ENCODE assay signal across 8 cellular contexts in genomic region chr7:20220293-20220755, GRCh38. TPM values are rescaled to one million over a fixed set of nuclear protein-coding genes. Genes with fewer than 3 reads are reported as not detected.
DNase-seq lines count a peak whose midpoint lies in the region; ATAC-seq and TF ChIP-seq lines count a peak whose summit lies in the region.

No MANE protein-coding gene starts in this region.

- DNase-seq in adrenal gland: no peak
- no peak for DNase-seq in islet precursor cell
- no peak for DNase-seq in anterior cingulate cortex (lab: John Stamatoyannopoulos, UW)
- no peak for DNase-seq in stimulated activated naive CD4-positive, alpha-beta T cell treated with Interleukin-2 at 50 U/mL for 16 hours (lab: John Stamatoyannopoulos, UW)
- DNase-seq in NCI-H146 treated with DMSO at 0.1 percent for 48 hours (lab: John Stamatoyannopoulos, UW; ENCODE audit: unreplicated experiment): no peak

- H3K9me3 ChIP-seq in adrenal gland (replicated peaks in 1 of 3): no peaks in the 10 kb centered on the region

- no peaks in the 10 kb centered on the region for H3K36me3 ChIP-seq in adrenal gland (replicated peaks in 1 of 2)

- no peaks in the 10 kb centered on the region for H3K27me3 ChIP-seq in adrenal gland

- TF ChIP-seq CTCF in adrenal gland (IDR thresholded peaks at IDR 0.05): no peak

- intact Hi-C loops in adrenal gland (cut with DNase I): no loop called here

- no peak for TF ChIP-seq POLR2A in adrenal gland (IDR thresholded peaks at IDR 0.05)

- H3K4me1 ChIP-seq in adrenal gland (replicated peaks in 1 of 2): peaks cover 0 to 21% of the 10 kb centered on the region in 2 donors

- H3K4me3 ChIP-seq in adrenal gland (no peak overlapping the region), skin epidermis (no peak overlapping the region)

- ATAC-seq in GM19035 (IDR thresholded peaks at IDR 0.05; ENCODE audit: unreplicated experiment) (peak; percentile 8), HG03097 (IDR thresholded peaks at IDR 0.05; ENCODE audit: low FRiP score, unreplicated experiment) (peak; percentile 24)

- WGBS in adrenal gland, 4 donors: 65 to 73% (median 66%) methylated on average over 3 of the region's 3 CpGs

- H3K27ac ChIP-seq in adrenal gland (peak overlapping the region; percentile 30 to 81 (median 43)), skin epidermis (peak overlapping the region in 18 of 21 experiments; percentile 0 to 73 (median 30))

RNA-seq across cellular contexts. Expression of gene MACC1, which starts 3.1 kb away (rescaled TPM):
- total RNA-seq in adrenal gland: 1 to 10 TPM in 7 of 8 donors, under 1 TPM in 1; 0.95 to 9.8 (median 4.7) TPM
- polyA plus RNA-seq in adrenal gland: 1 to 10 TPM in 2 of 3 donors, under 1 TPM in 1; 0.35 to 1.3 (median 1.3) TPM
